In genomic region chr17:3917391-3917931, GRCh38 we compare ENCODE assay signal across 8 cellular contexts. TPM values are rescaled to one million over a fixed set of nuclear protein-coding genes. Genes with fewer than 3 reads are reported as not detected.
DNase-seq lines count a peak whose midpoint lies in the region; ATAC-seq and TF ChIP-seq lines count a peak whose summit lies in the region.

No MANE protein-coding gene starts in this region.

- no peaks in the 10 kb centered on the region for H3K36me3 ChIP-seq in esophagus (ENCODE audit: control insufficient read depth in 2 of 2, insufficient read depth in 2 of 2, low read length in 1 of 2)
- no peaks in the 10 kb centered on the region for H3K36me3 ChIP-seq in parathyroid adenoma (ENCODE audit: control insufficient read depth, insufficient read depth, low read length)

- no peak overlapping the region for H3K9ac ChIP-seq in parathyroid adenoma

- peak overlapping the region; percentile 64 for H2AFZ ChIP-seq in parathyroid adenoma

- TF ChIP-seq CTCF in parathyroid adenoma (IDR thresholded peaks at IDR 0.05), result no peak

- no peak overlapping the region for H3K4me2 ChIP-seq in parathyroid adenoma (ENCODE audit: low read length)

- H3K4me1 ChIP-seq in esophagus (ENCODE audit: control insufficient read depth in 2 of 2, insufficient read depth in 2 of 2, low read length in 1 of 2) (peaks cover 0 to 8% of the 10 kb centered on the region in 2 donors), parathyroid adenoma (peaks cover 7% of the 10 kb centered on the region)

- no peaks in the 10 kb centered on the region for H3K9me3 ChIP-seq in esophagus (ENCODE audit: control insufficient read depth in 2 of 2, insufficient read depth in 1 of 2, low read depth in 1 of 2, low read length in 1 of 2)
- no peaks in the 10 kb centered on the region for H3K9me3 ChIP-seq in parathyroid adenoma (ENCODE audit: control insufficient read depth, low read length)

- DNase-seq in EH (ENCODE audit: low read depth) (peak; percentile 43), NCI-H69 (lab: John Stamatoyannopoulos, UW) (peak; percentile 57), DMS153 (lab: John Stamatoyannopoulos, UW) (no peak), cerebellar cortex (ENCODE audit: low spot score) (no peak), head of caudate nucleus (no peak)

- H3K4me3 ChIP-seq in esophagus (ENCODE audit: low read depth in 1 of 2, low read length in 2 of 2), result no peak overlapping the region
- no peak overlapping the region for H3K4me3 ChIP-seq in parathyroid adenoma (ENCODE audit: low read depth, low read length)

- WGBS in esophagus, 2 donors, result 21 to 25% methylated on average over 11 of the region's 11 CpGs

- ATAC-seq in GM21528 (IDR thresholded peaks at IDR 0.05; ENCODE audit: low FRiP score, unreplicated experiment), result no peak

- H3K79me2 ChIP-seq in parathyroid adenoma, result no peaks in the 10 kb centered on the region

- intact Hi-C loops in head of caudate nucleus (cut with DNase I), result loop anchor here (10.0 kb wide), 1 partner anchor 87 kb away; no protein-coding TSS in a partner anchor

- peak overlapping the region; percentile 51 to 72 for H3K27ac ChIP-seq in esophagus (ENCODE audit: low read depth in 2 of 2, low read length in 1 of 2)
- H3K27ac ChIP-seq in parathyroid adenoma, result peak overlapping the region; percentile 42

- H3K27me3 ChIP-seq in esophagus (ENCODE audit: control insufficient read depth in 1 of 2, insufficient read depth in 2 of 2, low read length in 2 of 2) (no peaks in the 10 kb centered on the region), parathyroid adenoma (ENCODE audit: control insufficient read depth, insufficient read depth, low read length) (no peaks in the 10 kb centered on the region)

RNA-seq across cellular contexts. Expression of gene P2RX1, which starts 1.2 kb away (rescaled TPM):
- polyA plus RNA-seq in esophagus, result 1 to 10 TPM; 5.9 to 7.1 TPM

RNA-seq across cellular contexts. Expression of gene CAMKK1, which starts 24.6 kb away (rescaled TPM):
- 1 to 10 TPM; 4.9 to 5.3 TPM for polyA plus RNA-seq in esophagus

RNA-seq across cellular contexts. Expression of gene ATP2A3, which starts 46.8 kb away (rescaled TPM):
- 1 to 10 TPM; 5.8 to 7.8 TPM for polyA plus RNA-seq in esophagus

Comparison
In these comparisons a context has a peak if more than half of its experiments do, and no peak if none do; other contexts are left out.
1. DNase-seq: peak in EH (single experiment) and NCI-H69 (single experiment); none in DMS153 (single experiment), cerebellar cortex (single experiment) and head of caudate nucleus (0 of 42).